In genomic region chr13:43936630-43937029, GRCh38 we compare ENCODE assay signal across 16 cellular contexts. TPM values are rescaled to one million over a fixed set of nuclear protein-coding genes. Genes with fewer than 3 reads are reported as not detected.
A peak's percentile ranks its signal among the peaks of the same experiment; 100 is the strongest.
DNase-seq lines count a peak whose midpoint lies in the region; ATAC-seq and TF ChIP-seq lines count a peak whose summit lies in the region.
"Had no signal": no experiment of that assay in that cellular context is flagged by ENCODE, and none has a peak within 500 bp of the region (broad histone marks: within the 10 kb centered on the region; RNA-seq: fewer than 3 reads in every experiment).

No MANE protein-coding gene starts in this region.

- POLR2A ChIA-PET in Caco-2 (lab: Charles Lee): no interaction called here

- BruUV-seq in Caco-2 (replicated peaks; lab: Mats Ljungman, UMichigan): no TSS peak

- peaks cover 9% of the 10 kb centered on the region for H3K27me3 Mint-ChIP-seq in Caco-2 (ENCODE audit: insufficient read depth, unreplicated experiment)

- intact Hi-C loops in left ventricle myocardium inferior (cut with micrococcal nuclease): no loop called here
- intact Hi-C loops in left ventricle myocardium superior (cut with micrococcal nuclease): no loop called here
- intact Hi-C loops in Caco-2 (cut with micrococcal nuclease; ENCODE audit: unreplicated experiment): no loop called here

- H3K9me3 Mint-ChIP-seq in Caco-2 (ENCODE audit: unreplicated experiment): no peaks in the 10 kb centered on the region
- H3K9me3 Mint-ChIP-seq: CD8-positive, alpha-beta memory T cell had no signal

- H3K36me3 Mint-ChIP-seq in Caco-2 (ENCODE audit: insufficient read depth, unreplicated experiment): no peaks in the 10 kb centered on the region
- H3K36me3 Mint-ChIP-seq: CD8-positive, alpha-beta memory T cell had no signal

- ATAC-seq in left ventricle myocardium superior: peak; percentile 37
- no peak for ATAC-seq in GM21619 (IDR thresholded peaks at IDR 0.05; ENCODE audit: unreplicated experiment)
- ATAC-seq in HG03175 (IDR thresholded peaks at IDR 0.05; ENCODE audit: unreplicated experiment): no peak

- peaks cover 39% of the 10 kb centered on the region for H3K4me1 ChIP-seq in left ventricle myocardium inferior
- peaks cover 0 to 21% of the 10 kb centered on the region in 2 donors for H3K4me1 ChIP-seq in right atrium auricular region
- no peaks in the 10 kb centered on the region for H3K4me1 ChIP-seq in thymus (ENCODE audit: control insufficient read depth, insufficient read depth, low read length)
- H3K4me1 ChIP-seq in Caco-2: no peaks in the 10 kb centered on the region
- H3K4me1 ChIP-seq: HAP-1 had no signal

- WGBS in thymus: 90% methylated on average over 2 of the region's 2 CpGs

- H3K9me3 ChIP-seq in left ventricle myocardium inferior (replicated peaks) (no peaks in the 10 kb centered on the region), right atrium auricular region (no peaks in the 10 kb centered on the region), thymus (ENCODE audit: control insufficient read depth) (no peaks in the 10 kb centered on the region), Caco-2 (no peaks in the 10 kb centered on the region)
- H3K9me3 ChIP-seq: HAP-1 had no signal

- no peak overlapping the region for H3K4me3 Mint-ChIP-seq in Caco-2 (ENCODE audit: unreplicated experiment)
- H3K4me3 Mint-ChIP-seq: CD8-positive, alpha-beta memory T cell had no signal

- DNase-seq in left ventricle myocardium inferior: no peak
- no peak for DNase-seq in right atrium auricular region (ENCODE audit: low spot score)
- peak; percentile 17 for DNase-seq in NCI-H774 (lab: John Stamatoyannopoulos, UW)
- no peak for DNase-seq in left ventricle myocardium superior
- DNase-seq in Caco-2: no peak
- DNase-seq: CD8-positive, alpha-beta memory T cell; DMS 273 treated with DMSO at 0.1 percent for 48 hours; Karpas-422; MM.1S; NCI-H2081 treated with DMSO at 0.1 percent for 48 hours; NCI-H446 treated with DMSO at 0.1 percent for 48 hours had no signal

- no peaks in the 10 kb centered on the region for H3K4me1 Mint-ChIP-seq in Caco-2 (ENCODE audit: low read depth, unreplicated experiment)
- H3K4me1 Mint-ChIP-seq: CD8-positive, alpha-beta memory T cell had no signal

- H3K27me3 ChIP-seq in left ventricle myocardium inferior (ENCODE audit: low read depth) (no peaks in the 10 kb centered on the region), right atrium auricular region (no peaks in the 10 kb centered on the region), thymus (ENCODE audit: control insufficient read depth, insufficient read depth) (no peaks in the 10 kb centered on the region), Caco-2 (replicated peaks; ENCODE audit: control insufficient read depth, insufficient read depth, low read length) (no peaks in the 10 kb centered on the region)
- H3K27me3 ChIP-seq: BLaER1 had no signal

- no peak overlapping the region for H3K4me3 ChIP-seq in left ventricle myocardium inferior
- H3K4me3 ChIP-seq in right atrium auricular region: no peak overlapping the region
- H3K4me3 ChIP-seq in thymus (ENCODE audit: low read length): no peak overlapping the region
- no peak overlapping the region for H3K4me3 ChIP-seq in Caco-2 (ENCODE audit: low read depth, low read length)
- H3K4me3 ChIP-seq: BLaER1, HAP-1 had no signal

- CTCF ChIA-PET in Caco-2 (lab: Charles Lee): no interaction called here

- H3K36me3 ChIP-seq in left ventricle myocardium inferior (no peaks in the 10 kb centered on the region), right atrium auricular region (no peaks in the 10 kb centered on the region), thymus (ENCODE audit: control insufficient read depth, insufficient read depth) (no peaks in the 10 kb centered on the region), Caco-2 (ENCODE audit: control insufficient read depth, insufficient read depth, low read length) (no peaks in the 10 kb centered on the region)
- H3K36me3 ChIP-seq: BLaER1, HAP-1 had no signal

- H3K27ac ChIP-seq in left ventricle myocardium inferior (replicated peaks) (peak overlapping the region; percentile 54), right atrium auricular region (peak overlapping the region in 1 of 2 donors; percentile 34), thymus (ENCODE audit: low read depth) (peak overlapping the region; percentile 38)
- H3K27ac ChIP-seq: BLaER1 had no signal

- no peak for TF ChIP-seq CTCF in left ventricle myocardium inferior (IDR thresholded peaks at IDR 0.05; ENCODE audit: borderline replicate concordance)
- no peak for TF ChIP-seq CTCF in right atrium auricular region (IDR thresholded peaks at IDR 0.05)
- no peak for TF ChIP-seq CTCF in Caco-2 (IDR thresholded peaks at IDR 0.05; ENCODE audit: insufficient read depth in 1 of 2, low read depth in 1 of 2, low read length in 1 of 2, severe bottlenecking in 1 of 2, unreplicated experiment in 1 of 2)

- H3K27ac Mint-ChIP-seq in Caco-2 (ENCODE audit: unreplicated experiment): no peak overlapping the region
- H3K27ac Mint-ChIP-seq: CD8-positive, alpha-beta memory T cell had no signal

RNA-seq across cellular contexts. Expression of gene LACC1, which starts 56.9 kb away (rescaled TPM):
- 2.3 TPM for total RNA-seq in left ventricle myocardium inferior
- 1 to 10 TPM; 4.7 to 6.0 TPM for total RNA-seq in right atrium auricular region
- total RNA-seq in left ventricle myocardium superior: 3.9 TPM
- polyA plus RNA-seq in thymus: 10.3 TPM
- total RNA-seq in Caco-2 (2022): 7.2 and 11.0 TPM in 2 replicates

RNA-seq across cellular contexts. Expression of gene CCDC122, which starts 57.1 kb away (rescaled TPM):
- total RNA-seq in left ventricle myocardium inferior (2.0 TPM), right atrium auricular region (1 to 10 TPM; 2.3 to 3.5 TPM), left ventricle myocardium superior (3.6 TPM), Caco-2 (2022) (15.6 and 21.2 TPM in 2 replicates)
- 11.7 TPM for polyA plus RNA-seq in thymus
